15 cellular contexts compared by ENCODE assay signal in the genomic region with DNA sequence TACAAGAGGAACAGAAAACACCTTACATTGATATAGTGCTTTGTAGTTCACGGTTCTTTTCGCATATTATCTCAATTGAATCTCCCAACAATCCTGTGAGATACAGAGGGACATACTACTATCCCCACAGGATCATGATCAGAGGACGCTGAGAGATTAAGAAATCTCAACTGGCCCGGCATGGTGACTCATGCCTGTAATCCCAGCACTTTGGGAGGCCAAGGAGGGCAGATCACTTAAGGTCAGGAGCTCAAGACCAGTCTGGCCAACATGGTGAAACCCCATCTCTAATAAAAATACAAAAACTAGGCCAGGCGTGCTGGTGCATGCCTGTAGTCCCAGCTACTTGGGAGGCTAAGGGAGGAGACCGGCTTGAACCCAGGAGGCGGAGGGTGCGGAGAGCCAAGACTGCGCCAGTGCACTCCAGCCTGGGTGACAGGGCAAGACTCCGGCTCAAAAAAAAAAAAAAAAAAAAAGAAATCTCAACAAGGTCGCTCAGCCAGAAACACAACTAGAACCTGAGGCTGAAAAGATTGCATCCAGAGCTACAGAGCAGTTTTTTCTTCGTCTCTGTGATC. TPM values are rescaled to one million over a fixed set of nuclear protein-coding genes. Genes with fewer than 3 reads are reported as not detected.
DNase-seq lines count a peak whose midpoint lies in the region; FAIRE-seq and TF ChIP-seq lines count a peak whose summit lies in the region.
"Had no signal": no experiment of that assay in that cellular context is flagged by ENCODE, and none has a peak within 500 bp of the region (broad histone marks: within the 10 kb centered on the region; RNA-seq: fewer than 3 reads in every experiment).

No MANE protein-coding gene starts in this region.

- DNase-seq in GM23248 = peak; percentile 39
- peak; percentile 59 for DNase-seq in RPMI7951 (ENCODE audit: low read depth)
- DNase-seq in fibroblast of villous mesenchyme (ENCODE audit: low read depth) = peak; percentile 65
- peak; percentile 41 for DNase-seq in small intestine
- no peak for DNase-seq in COLO829 (ENCODE audit: low spot score)
- no peak for DNase-seq in HK-2 (ENCODE audit: unreplicated experiment)
- no peak for DNase-seq in foreskin melanocyte
- DNase-seq in activated CD8-positive, alpha-beta memory T cell treated with anti-CD3 and anti-CD28 coated beads for 24 hours = no peak
- DNase-seq: activated T-cell treated with anti-CD3 and anti-CD28 coated beads, Interleukin-2, amount 50 U/mL, for 1 hour; COR-L47; kidney; NCI-H2107; stimulated activated CD4-positive, alpha-beta T cell treated with anti-CD3 and anti-CD28 coated beads, Interleukin-4, amount 100 ng/mL, for 4 hours had no signal

- in situ Hi-C loops in GM23248 (cut with MboI) = loop anchor here (10.0 kb wide), 2 partner anchors 116 to 206 kb away; a partner anchor contains a TSS

- H3K4me2 ChIP-seq in GM23248 (ENCODE audit: unreplicated experiment) = peak overlapping the region; percentile 23

- H3K27ac ChIP-seq in GM23248 = peak overlapping the region; percentile 82
- H3K27ac ChIP-seq in small intestine (ENCODE audit: low read depth in 1 of 2, low read length in 1 of 2) = peak overlapping the region in 1 of 2 donors; percentile 60

- H3F3A ChIP-seq in GM23248 (ENCODE audit: insufficient read depth) = peaks cover 38% of the 10 kb centered on the region

- H4K20me1 ChIP-seq in GM23248 (ENCODE audit: insufficient read depth) = no peaks in the 10 kb centered on the region

- WGBS in GM23248 (ENCODE audit: low coverage in 1 of 2, low lambda C conversion rate in 2 of 2, missing lambda C conversion rate in 2 of 2), 2 experiments = 67 to 74% methylated on average over 11 to 12 of the region's 12 CpGs
- 65 to 79% (median 65%) methylated on average over 12 of the region's 12 CpGs for WGBS in small intestine, 3 donors

- peak overlapping the region; percentile 56 for H3K9ac ChIP-seq in GM23248

- H3K27me3 ChIP-seq in GM23248 (replicated peaks; ENCODE audit: insufficient read depth) (no peaks in the 10 kb centered on the region), small intestine (ENCODE audit: control insufficient read depth in 2 of 2, insufficient read depth in 2 of 2, low read length in 2 of 2) (no peaks in the 10 kb centered on the region)

- H3K4me3 ChIP-seq in GM23248 = no peak overlapping the region
- H3K4me3 ChIP-seq in fibroblast of villous mesenchyme (ENCODE audit: low read depth, low read length) = no peak overlapping the region
- H3K4me3 ChIP-seq in small intestine (ENCODE audit: low read depth in 1 of 2, low read length in 2 of 2) = no peak overlapping the region

- no peak overlapping the region for H2AFZ ChIP-seq in GM23248

- H3K9me2 ChIP-seq in GM23248 (ENCODE audit: insufficient read depth) = no peaks in the 10 kb centered on the region

- TF ChIP-seq CTCF in fibroblast of villous mesenchyme (IDR thresholded peaks at IDR 0.05; ENCODE audit: insufficient read depth, low read depth, low read length) = no peak

- H3K79me2 ChIP-seq in GM23248 (ENCODE audit: insufficient read depth) = peaks cover 9% of the 10 kb centered on the region; the same call in 1 of the 2 replicates

- H3K9me3 ChIP-seq in GM23248 (ENCODE audit: low read depth) (no peaks in the 10 kb centered on the region), small intestine (ENCODE audit: control insufficient read depth, low read depth) (no peaks in the 10 kb centered on the region)

- peaks cover 49% of the 10 kb centered on the region for H3K4me1 ChIP-seq in GM23248 (ENCODE audit: insufficient read depth)
- H3K4me1 ChIP-seq in small intestine (ENCODE audit: control insufficient read depth in 2 of 2, insufficient read depth in 1 of 2, low read depth in 1 of 2, low read length in 1 of 2) = no peaks in the 10 kb centered on the region

- FAIRE-seq in small intestine (lab: Jason Lieb, UNC) = no peak
- FAIRE-seq: kidney had no signal

- H3K36me3 ChIP-seq in GM23248 (ENCODE audit: low read depth) (no peaks in the 10 kb centered on the region), small intestine (ENCODE audit: control insufficient read depth in 2 of 2, insufficient read depth in 2 of 2, low read length in 2 of 2) (no peaks in the 10 kb centered on the region)

RNA-seq across cellular contexts. Expression of a gene that starts 7.4 kb away (rescaled TPM):
- 7.3 and 8.6 TPM in 2 replicates for total RNA-seq in GM23248 (2014; rRNA removed; shearing (Covaris generic))
- polyA plus RNA-seq in GM23248 (2016; fragmentation: Nextera tagmentation; extraction: Ambion mirVana) (20.2 and 21.0 TPM in 2 replicates), small intestine (10 to 100 TPM; 15.7 to 30.2 (median 28.6) TPM)
- total RNA-seq in RPMI7951 (2014; rRNA removed; shearing (Covaris generic)) = 40.1 and 41.8 TPM in 2 replicates
- 7.4 and 13.0 TPM in 2 replicates for total RNA-seq in fibroblast of villous mesenchyme

RNA-seq across cellular contexts. Expression of a gene that starts 7.5 kb away (rescaled TPM):
- total RNA-seq in GM23248 (2014; rRNA removed; shearing (Covaris generic)) = not detected in 2 replicates
- not detected in 2 replicates for polyA plus RNA-seq in GM23248 (2016; fragmentation: Nextera tagmentation; extraction: Ambion mirVana)
- total RNA-seq in RPMI7951 (2014; rRNA removed; shearing (Covaris generic)) = not detected in 2 replicates
- not detected in 2 replicates for total RNA-seq in fibroblast of villous mesenchyme
- polyA plus RNA-seq in small intestine = under 1 TPM in 2 of 3 donors, not detected in 1; 0.04 to 0.54 TPM
- total RNA-seq: esophagus mucosa, kidney, subcutaneous adipose tissue had no signal

Comparison
In these comparisons a context has a peak if more than half of its experiments do, and no peak if none do; other contexts are left out.
1. DNase-seq: peak in GM23248 (single experiment), RPMI7951 (single experiment), fibroblast of villous mesenchyme (single experiment) and small intestine (single experiment); none in COLO829 (single experiment), HK-2 (single experiment), foreskin melanocyte (single experiment) and activated CD8-positive, alpha-beta memory T cell treated with anti-CD3 and anti-CD28 coated beads for 24 hours (single experiment).